1 cellular context compared by ENCODE assay signal in genomic region chr11:58060939-58061672, GRCh38.
TF ChIP-seq lines count a peak whose summit lies in the region.

No MANE protein-coding gene starts in this region.

TF ChIP-seq in HepG2, 621 proteins besides CTCF, POLR2A, EP300 and RAD21 (continues in another document):
- TF ChIP-seq MED1 (CRISPR knock-in tag; IDR thresholded peaks at IDR 0.05) = peak; percentile 56
- TF ChIP-seq SKI (IDR thresholded peaks at IDR 0.05; ENCODE audit: partially characterized antibody) = peak; percentile 60
- TF ChIP-seq ZFX (CRISPR knock-in tag; IDR thresholded peaks at IDR 0.05; ENCODE audit: low read depth) = 0 out of 2 replicates have a peak, but pooled peaks have one; percentile 24
- TF ChIP-seq ZMYM4 (CRISPR knock-in tag; IDR thresholded peaks at IDR 0.05) = peak; percentile 62
- peak in 1 of 2 experiments; percentile 37; a peak in 1 of 4 replicates for TF ChIP-seq ATF4 (CRISPR knock-in tag; IDR thresholded peaks at IDR 0.05)
- TF ChIP-seq TFDP1 (CRISPR knock-in tag; IDR thresholded peaks at IDR 0.05; ENCODE audit: borderline replicate concordance) = peak; percentile 8; the same call in 1 of the 2 replicates
- 0 out of 2 replicates have a peak, but pooled peaks have one; percentile 59 for TF ChIP-seq ZHX1 (CRISPR knock-in tag; IDR thresholded peaks at IDR 0.05; ENCODE audit: low read depth)
- TF ChIP-seq ZMAT3 (CRISPR knock-in tag; conservative IDR thresholded peaks at IDR 0.05) = no peak
- no peak for TF ChIP-seq MED13 (CRISPR knock-in tag; IDR thresholded peaks at IDR 0.05)
- peak; percentile 53; the same call in 1 of the 2 replicates for TF ChIP-seq ZNF12 (CRISPR knock-in tag; IDR thresholded peaks at IDR 0.05)
- TF ChIP-seq TFDP2 (CRISPR knock-in tag; IDR thresholded peaks at IDR 0.05) = no peak
- TF ChIP-seq TFAP4 (IDR thresholded peaks at IDR 0.05; ENCODE audit: borderline replicate concordance, low read depth) = peak; percentile 39; the same call in 1 of the 2 replicates
- 0 out of 2 replicates have a peak, but pooled peaks have one; percentile 25 for TF ChIP-seq PRDM10 (CRISPR knock-in tag; IDR thresholded peaks at IDR 0.05; ENCODE audit: low read depth)
- TF ChIP-seq THRA (CRISPR knock-in tag; IDR thresholded peaks at IDR 0.05; ENCODE audit: borderline replicate concordance) = 0 out of 2 replicates have a peak, but pooled peaks have one; percentile 24
- peak; percentile 70 for TF ChIP-seq SALL1 (CRISPR knock-in tag; IDR thresholded peaks at IDR 0.05)
- peak; percentile 69 for TF ChIP-seq NR2F6 (IDR thresholded peaks at IDR 0.05)
- TF ChIP-seq NR2F6 (CRISPR knock-in tag; IDR thresholded peaks at IDR 0.05) = peak; percentile 81
- TF ChIP-seq RERE (CRISPR knock-in tag; IDR thresholded peaks at IDR 0.05; ENCODE audit: low read depth) = peak; percentile 54; the same call in 1 of the 2 replicates
- TF ChIP-seq NCOA2 (CRISPR knock-in tag; IDR thresholded peaks at IDR 0.05) = peak; percentile 85
- peak; percentile 76; the same call in 1 of the 2 replicates for TF ChIP-seq HDAC2 (CRISPR knock-in tag; IDR thresholded peaks at IDR 0.05)
- TF ChIP-seq KLF11 (CRISPR knock-in tag; IDR thresholded peaks at IDR 0.05) = no peak
- TF ChIP-seq NCOR1 (IDR thresholded peaks at IDR 0.05; ENCODE audit: borderline replicate concordance, low read length) = peak; percentile 43; the same call in 1 of the 2 replicates
- TF ChIP-seq CSRNP2 (CRISPR knock-in tag; conservative IDR thresholded peaks at IDR 0.05; ENCODE audit: low read depth) = no peak
- TF ChIP-seq TCF7 (IDR thresholded peaks at IDR 0.05; ENCODE audit: low read depth) = peak; percentile 17; the same call in 1 of the 2 replicates
- peak; percentile 81 for TF ChIP-seq TBX2 (CRISPR knock-in tag; IDR thresholded peaks at IDR 0.05; ENCODE audit: borderline replicate concordance)
- TF ChIP-seq PRDM15 (CRISPR knock-in tag; IDR thresholded peaks at IDR 0.05) = peak; percentile 64; the same call in 1 of the 2 replicates
- peak; percentile 98 for TF ChIP-seq SOX5 (CRISPR knock-in tag; IDR thresholded peaks at IDR 0.05; ENCODE audit: borderline replicate concordance)
- TF ChIP-seq NR1H2 (CRISPR knock-in tag; IDR thresholded peaks at IDR 0.05; ENCODE audit: borderline replicate concordance, low read depth) = no peak
- peak; percentile 89 for TF ChIP-seq GATAD2A (CRISPR knock-in tag; IDR thresholded peaks at IDR 0.05)
- peak; percentile 19; the same call in 1 of the 2 replicates for TF ChIP-seq SIX1 (CRISPR knock-in tag; IDR thresholded peaks at IDR 0.05; ENCODE audit: borderline replicate concordance)
- TF ChIP-seq THAP11 (CRISPR knock-in tag; IDR thresholded peaks at IDR 0.05) = no peak; the same call in 1 of the 2 replicates
